ENCODE assay signal across 27 cellular contexts in the genomic region with DNA sequence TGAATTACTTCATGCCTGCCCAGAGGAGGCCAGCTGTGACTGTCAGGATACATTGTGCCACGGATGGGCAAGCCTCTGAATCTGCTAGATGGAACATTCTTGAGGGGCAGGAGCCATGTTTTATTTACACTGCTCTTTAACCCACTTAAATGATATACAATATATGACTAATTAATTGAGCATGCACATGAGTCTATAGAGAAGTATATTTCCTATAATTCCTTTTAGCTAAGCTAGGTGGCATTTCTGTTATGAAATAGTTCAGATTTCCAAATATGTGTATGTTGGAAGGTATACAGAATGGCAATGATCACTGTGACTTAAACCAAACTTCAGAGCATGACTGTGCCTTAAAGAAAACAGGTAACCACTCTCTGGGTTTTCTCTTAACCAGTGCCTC.
"Had no signal": no experiment of that assay in that cellular context is flagged by ENCODE, and none has a peak within 500 bp of the region (broad histone marks: within the 10 kb centered on the region; RNA-seq: fewer than 3 reads in every experiment).

No MANE protein-coding gene starts in this region.

- H3K4me1 ChIP-seq: gastroesophageal sphincter, parathyroid adenoma, psoas muscle, sigmoid colon, suprapubic skin, tibial nerve had no signal

- ATAC-seq: activated CD4-positive, CD25-positive, alpha-beta regulatory T cell treated with anti-CD3 and anti-CD28 coated beads, Interleukin-2, amount 50 U/mL, for 24 hours; gastroesophageal sphincter; left cardiac atrium; psoas muscle had no signal

- DNase-seq: activated CD4-positive, alpha-beta T cell treated with anti-CD3 and anti-CD28 coated beads for 48 hours; activated CD4-positive, alpha-beta T cell treated with anti-CD3 and anti-CD28 coated beads, Interleukin-2, amount 50 U/mL, for 48 hours; activated CD8-positive, alpha-beta memory T cell treated with anti-CD3 and anti-CD28 coated beads for 24 hours; activated effector memory CD4-positive, alpha-beta T cell treated with Interleukin-2 at 50 U/mL for 16 hours; activated naive CD4-positive, alpha-beta T cell treated with anti-CD3 and anti-CD28 coated beads for 36 hours; activated naive CD8-positive, alpha-beta T cell treated with anti-CD3 and anti-CD28 coated beads, Interleukin-2, amount 10 ng/mL, durations not matched to agents 7 days and 5 days; amniotic stem cell; dermis blood vessel endothelial cell; effector CD8-positive, alpha-beta T cell; hippocampal formation; left cardiac atrium; mammary epithelial cell; naive B cell; nucleus accumbens; psoas muscle; sigmoid colon; small intestine; stimulated activated CD4-positive, alpha-beta T cell treated with anti-CD3 and anti-CD28 coated beads, Interleukin-4, amount 100 ng/mL, for 24 hours; stimulated activated CD8-positive, alpha-beta memory T cell treated with anti-CD3 and anti-CD28 coated beads, Interleukin-4, amount 100 ng/mL, for 48 hours; stimulated activated naive CD4-positive, alpha-beta T cell; T-helper 9 cell; WERI-Rb-1 had no signal

- H2AFZ ChIP-seq: parathyroid adenoma had no signal

- H3K4me3 ChIP-seq: gastroesophageal sphincter, psoas muscle, sigmoid colon, suprapubic skin, tibial nerve had no signal

- H3K36me3 ChIP-seq: gastroesophageal sphincter, sigmoid colon, suprapubic skin, WERI-Rb-1 had no signal

- H3K27me3 ChIP-seq: gastroesophageal sphincter, sigmoid colon, suprapubic skin, tibial nerve had no signal

- H3K9ac ChIP-seq: parathyroid adenoma had no signal

- H3K9me3 ChIP-seq: gastroesophageal sphincter, psoas muscle, suprapubic skin, tibial nerve had no signal

- H3K27ac ChIP-seq: gastroesophageal sphincter, parathyroid adenoma, psoas muscle, sigmoid colon, suprapubic skin, tibial nerve had no signal

- H3K79me2 ChIP-seq: parathyroid adenoma had no signal
